ENCODE assay signal across 26 cellular contexts in genomic region chr16:88295526-88296436, GRCh38.
DNase-seq lines count a peak whose midpoint lies in the region; ATAC-seq, FAIRE-seq and TF ChIP-seq lines count a peak whose summit lies in the region.
"Had no signal": no experiment of that assay in that cellular context is flagged by ENCODE, and none has a peak within 500 bp of the region (broad histone marks: within the 10 kb centered on the region; RNA-seq: fewer than 3 reads in every experiment).

No MANE protein-coding gene starts in this region.

- POLR2A ChIA-PET in RWPE1 (lab: Yijun Ruan, JAX; ENCODE audit: low non-redundant PET): no interaction called here

- peaks cover 10% of the 10 kb centered on the region for H3K27me3 ChIP-seq in upper lobe of right lung
- H3K27me3 ChIP-seq: right lobe of liver, SJSA1 had no signal

- no peaks in the 10 kb centered on the region for H3K36me3 ChIP-seq in upper lobe of right lung
- H3K36me3 ChIP-seq: right lobe of liver, SJSA1, suprapubic skin had no signal

- no peaks in the 10 kb centered on the region for H3K4me1 ChIP-seq in upper lobe of right lung
- H3K4me1 ChIP-seq: right lobe of liver had no signal

- H3K9me3 ChIP-seq in upper lobe of right lung: no peaks in the 10 kb centered on the region
- H3K9me3 ChIP-seq: right lobe of liver, SJSA1, suprapubic skin had no signal

- H3K27ac ChIP-seq in RWPE1 (peak overlapping the region; percentile 11; the same call in 1 of the 2 replicates), upper lobe of right lung (no peak overlapping the region)
- H3K27ac ChIP-seq: right lobe of liver, SJSA1, suprapubic skin had no signal

- peaks cover 5% of the 10 kb centered on the region for H3K36me3 Mint-ChIP-seq in glutamatergic neuron (ENCODE audit: unreplicated experiment)
- H3K36me3 Mint-ChIP-seq: natural killer cell; stimulated activated naive B cell treated with anti-CD40 and anti-IgM and Interleukin-4, amounts not matched to agents 10 μg/mL and 1 μg/mL and 100 μg/mL, for 72 hours had no signal

- FAIRE-seq in HTR-8/SVneo (lab: Jason Lieb, UNC): peak; percentile 49
- FAIRE-seq: endothelial cell of umbilical vein, GM12891, RCC 7860 had no signal

- peaks cover 14% of the 10 kb centered on the region for H3K9me3 Mint-ChIP-seq in glutamatergic neuron (ENCODE audit: unreplicated experiment)
- H3K9me3 Mint-ChIP-seq: activated T-cell treated with anti-CD3 and anti-CD28 coated beads, Interleukin-2, amount 50 U/mL, for 24 hours; CD4-positive, alpha-beta T cell; natural killer cell had no signal

- H3K4me1 Mint-ChIP-seq in glutamatergic neuron (ENCODE audit: low read depth, unreplicated experiment): peaks cover 24% of the 10 kb centered on the region
- H3K4me1 Mint-ChIP-seq: activated CD4-positive, alpha-beta T cell treated with anti-CD3 and anti-CD28 coated beads for 36 hours; natural killer cell; T-helper 17 cell had no signal

- peak overlapping the region; percentile 96 for H3K27ac Mint-ChIP-seq in glutamatergic neuron (ENCODE audit: unreplicated experiment)
- H3K27ac Mint-ChIP-seq: activated CD4-positive, alpha-beta T cell treated with anti-CD3 and anti-CD28 coated beads for 36 hours; activated T-cell treated with anti-CD3 and anti-CD28 coated beads, Interleukin-2, amount 50 U/mL, for 24 hours; CD4-positive, alpha-beta T cell; natural killer cell; stimulated activated naive B cell treated with anti-CD40 and anti-IgM and Interleukin-4, amounts not matched to agents 10 μg/mL and 1 μg/mL and 100 μg/mL, for 72 hours; T-helper 17 cell had no signal

- DNase-seq in HTR-8/SVneo (ENCODE audit: insufficient read length, low spot score): no peak
- no peak for DNase-seq in RWPE1 (ENCODE audit: low spot score)
- peak; percentile 61 for DNase-seq in glutamatergic neuron
- DNase-seq in sciatic nerve (ENCODE audit: low spot score): no peak
- DNase-seq in omental fat pad (ENCODE audit: low spot score): no peak
- no peak for DNase-seq in AG20443 (ENCODE audit: low spot score)
- DNase-seq in upper lobe of right lung: no peak
- DNase-seq: activated CD4-positive, alpha-beta T cell treated with anti-CD3 and anti-CD28 coated beads for 36 hours; activated CD8-positive, alpha-beta memory T cell treated with anti-CD3 and anti-CD28 coated beads for 24 hours; activated T-cell treated with anti-CD3 and anti-CD28 coated beads, Interleukin-2, amount 50 U/mL, for 24 hours; CD4-positive, alpha-beta T cell; cerebellar nuclear complex; Kasumi-1; midbrain; natural killer cell; NCI-H226; NCI-H748 treated with DMSO at 0.1 percent for 48 hours; stimulated activated CD4-positive, alpha-beta T cell treated with anti-CD3 and anti-CD28 coated beads, Interleukin-15, amount 100 ng/mL, for 24 hours; stimulated activated naive B cell treated with anti-CD40 and anti-IgM and Interleukin-4, amounts not matched to agents 10 μg/mL and 1 μg/mL and 100 μg/mL, for 72 hours; T-helper 17 cell had no signal

- no peak overlapping the region for H3K4me3 ChIP-seq in upper lobe of right lung
- H3K4me3 ChIP-seq: right lobe of liver, SJSA1, suprapubic skin had no signal

- ATAC-seq in sciatic nerve (peak; percentile 12), omental fat pad (ENCODE audit: low FRiP score) (no peak), upper lobe of right lung (no peak)
- ATAC-seq: activated CD4-positive, alpha-beta T cell treated with anti-CD3 and anti-CD28 coated beads for 36 hours; stimulated activated naive B cell treated with anti-CD40 and anti-IgM and Interleukin-4, amounts not matched to agents 10 μg/mL and 1 μg/mL and 100 μg/mL, for 72 hours; T-helper 17 cell had no signal

- H3K4me3 Mint-ChIP-seq in glutamatergic neuron (ENCODE audit: unreplicated experiment): peak overlapping the region; percentile 68
- H3K4me3 Mint-ChIP-seq: activated CD4-positive, alpha-beta T cell treated with anti-CD3 and anti-CD28 coated beads for 36 hours; activated T-cell treated with anti-CD3 and anti-CD28 coated beads, Interleukin-2, amount 50 U/mL, for 24 hours; CD4-positive, alpha-beta T cell; natural killer cell; stimulated activated naive B cell treated with anti-CD40 and anti-IgM and Interleukin-4, amounts not matched to agents 10 μg/mL and 1 μg/mL and 100 μg/mL, for 72 hours; T-helper 17 cell had no signal

- CTCF ChIA-PET in RWPE1 (lab: Yijun Ruan, JAX): interaction anchor here (0.6 kb wide), 1 partner anchor 36 kb away, joined by 4 read pairs; no protein-coding TSS in a partner anchor

- TF ChIP-seq CTCF in RWPE1 (conservative IDR thresholded peaks at IDR 0.05; ENCODE audit: low read depth): no peak
- TF ChIP-seq CTCF in glutamatergic neuron (IDR thresholded peaks at IDR 0.05; ENCODE audit: partially characterized antibody, unreplicated experiment): no peak
- TF ChIP-seq CTCF in omental fat pad (IDR thresholded peaks at IDR 0.05): no peak
- TF ChIP-seq CTCF in upper lobe of right lung (IDR thresholded peaks at IDR 0.05): no peak

- intact Hi-C loops in sciatic nerve (cut with DNase I): no loop called here
- intact Hi-C loops in upper lobe of right lung (cut with DNase I): no loop called here

- peaks cover 21% of the 10 kb centered on the region for H3K27me3 Mint-ChIP-seq in glutamatergic neuron (ENCODE audit: unreplicated experiment)
